Comparison of ENCODE assay signal across 1 cellular context in the genomic region with DNA sequence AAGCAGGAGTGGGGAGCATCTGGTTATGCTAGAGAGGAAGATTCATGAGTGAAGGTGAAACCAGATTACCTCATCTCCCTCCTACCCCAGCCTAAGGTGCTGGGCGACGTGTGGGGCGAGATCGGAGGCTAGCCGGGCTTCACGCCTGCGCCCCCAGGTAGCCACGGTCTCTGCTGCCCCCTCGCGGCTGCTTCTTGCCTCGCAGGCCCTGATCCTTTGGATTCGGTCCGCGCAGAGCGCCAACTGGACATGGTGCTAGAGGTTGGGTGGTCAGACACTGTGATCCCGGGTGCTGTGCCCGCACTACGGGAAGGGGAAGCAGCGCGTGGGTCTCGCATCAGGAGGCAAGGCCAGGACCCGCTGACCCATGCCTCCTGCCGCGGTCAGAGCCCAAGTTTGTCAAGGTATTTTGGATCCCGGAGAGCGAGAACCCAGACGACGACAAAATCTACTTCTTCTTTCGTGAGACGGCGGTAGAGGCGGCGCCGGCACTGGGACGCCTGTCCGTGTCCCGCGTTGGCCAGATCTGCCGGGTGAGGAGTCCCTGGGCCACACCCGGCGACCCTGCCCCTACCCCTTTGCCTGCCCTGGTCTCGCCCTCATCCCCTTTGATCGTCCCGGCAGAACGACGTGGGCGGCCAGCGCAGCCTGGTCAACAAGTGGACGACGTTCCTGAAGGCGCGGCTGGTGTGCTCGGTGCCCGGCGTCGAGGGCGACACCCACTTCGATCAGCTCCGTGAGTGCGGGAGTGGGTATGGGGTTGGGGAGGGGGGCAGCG.
TF ChIP-seq lines count a peak whose summit lies in the region.

No MANE protein-coding gene starts in this region.

TF ChIP-seq in GM12878, 131 proteins besides CTCF, POLR2A, EP300 and RAD21 (continues in another document):
- no peak for TF ChIP-seq TBL1XR1 (IDR thresholded peaks at IDR 0.05; ENCODE audit: low read depth, low read length)
- no peak for TF ChIP-seq PRDM15 (CRISPR knock-in tag; IDR thresholded peaks at IDR 0.05)
- peak; percentile 47; the same call in 1 of the 2 replicates for TF ChIP-seq GATAD2B (conservative IDR thresholded peaks at IDR 0.05; ENCODE audit: low read depth)
- TF ChIP-seq YBX1 (IDR thresholded peaks at IDR 0.05), result no peak
- TF ChIP-seq TAF1 (IDR thresholded peaks at IDR 0.05; ENCODE audit: borderline replicate concordance, low read depth, low read length), result no peak
- no peak for TF ChIP-seq RFX5 (IDR thresholded peaks at IDR 0.05; ENCODE audit: low read depth, low read length)
- TF ChIP-seq, protein P1, sequence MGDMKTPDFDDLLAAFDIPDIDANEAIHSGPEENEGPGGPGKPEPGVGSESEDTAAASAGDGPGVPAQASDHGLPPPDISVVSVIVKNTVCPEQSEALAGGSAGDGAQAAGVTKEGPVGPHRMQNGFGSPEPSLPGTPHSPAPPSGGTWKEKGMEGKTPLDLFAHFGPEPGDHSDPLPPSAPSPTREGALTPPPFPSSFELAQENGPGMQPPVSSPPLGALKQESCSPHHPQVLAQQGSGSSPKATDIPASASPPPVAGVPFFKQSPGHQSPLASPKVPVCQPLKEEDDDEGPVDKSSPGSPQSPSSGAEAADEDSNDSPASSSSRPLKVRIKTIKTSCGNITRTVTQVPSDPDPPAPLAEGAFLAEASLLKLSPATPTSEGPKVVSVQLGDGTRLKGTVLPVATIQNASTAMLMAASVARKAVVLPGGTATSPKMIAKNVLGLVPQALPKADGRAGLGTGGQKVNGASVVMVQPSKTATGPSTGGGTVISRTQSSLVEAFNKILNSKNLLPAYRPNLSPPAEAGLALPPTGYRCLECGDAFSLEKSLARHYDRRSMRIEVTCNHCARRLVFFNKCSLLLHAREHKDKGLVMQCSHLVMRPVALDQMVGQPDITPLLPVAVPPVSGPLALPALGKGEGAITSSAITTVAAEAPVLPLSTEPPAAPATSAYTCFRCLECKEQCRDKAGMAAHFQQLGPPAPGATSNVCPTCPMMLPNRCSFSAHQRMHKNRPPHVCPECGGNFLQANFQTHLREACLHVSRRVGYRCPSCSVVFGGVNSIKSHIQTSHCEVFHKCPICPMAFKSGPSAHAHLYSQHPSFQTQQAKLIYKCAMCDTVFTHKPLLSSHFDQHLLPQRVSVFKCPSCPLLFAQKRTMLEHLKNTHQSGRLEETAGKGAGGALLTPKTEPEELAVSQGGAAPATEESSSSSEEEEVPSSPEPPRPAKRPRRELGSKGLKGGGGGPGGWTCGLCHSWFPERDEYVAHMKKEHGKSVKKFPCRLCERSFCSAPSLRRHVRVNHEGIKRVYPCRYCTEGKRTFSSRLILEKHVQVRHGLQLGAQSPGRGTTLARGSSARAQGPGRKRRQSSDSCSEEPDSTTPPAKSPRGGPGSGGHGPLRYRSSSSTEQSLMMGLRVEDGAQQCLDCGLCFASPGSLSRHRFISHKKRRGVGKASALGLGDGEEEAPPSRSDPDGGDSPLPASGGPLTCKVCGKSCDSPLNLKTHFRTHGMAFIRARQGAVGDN (IDR thresholded peaks at IDR 0.05), result no peak
- no peak for TF ChIP-seq TCF12 (IDR thresholded peaks at IDR 0.05; ENCODE audit: low read depth, low read length)
- TF ChIP-seq NBN (IDR thresholded peaks at IDR 0.05), result peak; percentile 75
- TF ChIP-seq LARP7 (IDR thresholded peaks at IDR 0.05), result no peak; the same call in 1 of the 2 replicates
- TF ChIP-seq RAD51 (IDR thresholded peaks at IDR 0.05), result no peak
- TF ChIP-seq CREB1 (IDR thresholded peaks at IDR 0.05; ENCODE audit: low read depth), result no peak
- peak; percentile 77; the same call in 1 of the 2 replicates for TF ChIP-seq ZNF207 (IDR thresholded peaks at IDR 0.05; ENCODE audit: borderline replicate concordance)
- peak; percentile 16; the same call in 1 of the 2 replicates for TF ChIP-seq BACH1 (IDR thresholded peaks at IDR 0.05; ENCODE audit: borderline replicate concordance)
- 0 out of 3 replicates have a peak, but pooled peaks of 1 of the 2 experiments have one; percentile 28 for TF ChIP-seq EGR1 (IDR thresholded peaks at IDR 0.05; ENCODE audit: borderline replicate concordance in 1 of 2, low read depth in 2 of 2, low read length in 2 of 2)
- TF ChIP-seq TARDBP (IDR thresholded peaks at IDR 0.05; ENCODE audit: borderline replicate concordance), result no peak
- TF ChIP-seq SRF (IDR thresholded peaks at IDR 0.05; ENCODE audit: low read depth in 2 of 2, low read length in 2 of 2), result no peak
- no peak for TF ChIP-seq POU2F2 (IDR thresholded peaks at IDR 0.05; ENCODE audit: borderline replicate concordance, low read depth, low read length)
- TF ChIP-seq, protein P2, sequence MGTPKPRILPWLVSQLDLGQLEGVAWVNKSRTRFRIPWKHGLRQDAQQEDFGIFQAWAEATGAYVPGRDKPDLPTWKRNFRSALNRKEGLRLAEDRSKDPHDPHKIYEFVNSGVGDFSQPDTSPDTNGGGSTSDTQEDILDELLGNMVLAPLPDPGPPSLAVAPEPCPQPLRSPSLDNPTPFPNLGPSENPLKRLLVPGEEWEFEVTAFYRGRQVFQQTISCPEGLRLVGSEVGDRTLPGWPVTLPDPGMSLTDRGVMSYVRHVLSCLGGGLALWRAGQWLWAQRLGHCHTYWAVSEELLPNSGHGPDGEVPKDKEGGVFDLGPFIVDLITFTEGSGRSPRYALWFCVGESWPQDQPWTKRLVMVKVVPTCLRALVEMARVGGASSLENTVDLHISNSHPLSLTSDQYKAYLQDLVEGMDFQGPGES (IDR thresholded peaks at IDR 0.05), result 0 out of 2 replicates have a peak, but pooled peaks have one; percentile 11
- no peak for TF ChIP-seq ESRRA (IDR thresholded peaks at IDR 0.05; ENCODE audit: low read length)
- no peak for TF ChIP-seq MEF2A (IDR thresholded peaks at IDR 0.05; ENCODE audit: insufficient read depth, low read depth, low read length)
- peak; percentile 52; the same call in 1 of the 2 replicates for TF ChIP-seq PAX5 (IDR thresholded peaks at IDR 0.05; ENCODE audit: borderline replicate concordance, low read depth, low read length)
- peak; percentile 69; the same call in 1 of the 2 replicates for TF ChIP-seq STAT1 (conservative IDR thresholded peaks at IDR 0.05)
- TF ChIP-seq, protein P3, sequence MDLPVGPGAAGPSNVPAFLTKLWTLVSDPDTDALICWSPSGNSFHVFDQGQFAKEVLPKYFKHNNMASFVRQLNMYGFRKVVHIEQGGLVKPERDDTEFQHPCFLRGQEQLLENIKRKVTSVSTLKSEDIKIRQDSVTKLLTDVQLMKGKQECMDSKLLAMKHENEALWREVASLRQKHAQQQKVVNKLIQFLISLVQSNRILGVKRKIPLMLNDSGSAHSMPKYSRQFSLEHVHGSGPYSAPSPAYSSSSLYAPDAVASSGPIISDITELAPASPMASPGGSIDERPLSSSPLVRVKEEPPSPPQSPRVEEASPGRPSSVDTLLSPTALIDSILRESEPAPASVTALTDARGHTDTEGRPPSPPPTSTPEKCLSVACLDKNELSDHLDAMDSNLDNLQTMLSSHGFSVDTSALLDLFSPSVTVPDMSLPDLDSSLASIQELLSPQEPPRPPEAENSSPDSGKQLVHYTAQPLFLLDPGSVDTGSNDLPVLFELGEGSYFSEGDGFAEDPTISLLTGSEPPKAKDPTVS (IDR thresholded peaks at IDR 0.05; ENCODE audit: low read depth, low read length), result no peak
- TF ChIP-seq SP1 (IDR thresholded peaks at IDR 0.05; ENCODE audit: low read depth, low read length), result peak; percentile 41
- TF ChIP-seq ZNF24 (IDR thresholded peaks at IDR 0.05), result no peak
- no peak for TF ChIP-seq CHD4 (IDR thresholded peaks at IDR 0.05)
- TF ChIP-seq NFIC (IDR thresholded peaks at IDR 0.05; ENCODE audit: low read depth, low read length), result no peak
- peak; percentile 97 for TF ChIP-seq ATF7 (IDR thresholded peaks at IDR 0.05; ENCODE audit: low read depth)
- TF ChIP-seq SMC3 (IDR thresholded peaks at IDR 0.05; ENCODE audit: borderline replicate concordance, low read length), result peak; percentile 96
- TF ChIP-seq BHLHE40 (IDR thresholded peaks at IDR 0.05; ENCODE audit: borderline replicate concordance in 1 of 2, low read depth in 2 of 2, low read length in 1 of 2), result peak; percentile 41 to 51; a peak in 2 of 4 replicates
- TF ChIP-seq BCL3 (IDR thresholded peaks at IDR 0.05; ENCODE audit: borderline replicate concordance, insufficient read depth, low read depth, low read length, poor library complexity, severe bottlenecking), result no peak
- peak; percentile 28; the same call in 1 of the 2 replicates for TF ChIP-seq MXI1 (IDR thresholded peaks at IDR 0.05; ENCODE audit: low read depth, low read length)
- no peak for TF ChIP-seq POLR2AphosphoS5 (IDR thresholded peaks at IDR 0.05; ENCODE audit: low read length)
- no peak for TF ChIP-seq GABPA (IDR thresholded peaks at IDR 0.05; ENCODE audit: low read depth)
- no peak for TF ChIP-seq SREBF2 (IDR thresholded peaks at IDR 0.05; ENCODE audit: low read length)
- no peak for TF ChIP-seq E2F4 (IDR thresholded peaks at IDR 0.05; ENCODE audit: low read depth, low read length)
- peak; percentile 62; the same call in 1 of the 2 replicates for TF ChIP-seq SMARCA5 (IDR thresholded peaks at IDR 0.05)
- peak; percentile 30; the same call in 1 of the 2 replicates for TF ChIP-seq NRF1 (conservative IDR thresholded peaks at IDR 0.05; ENCODE audit: low read depth, low read length)
- TF ChIP-seq PML (IDR thresholded peaks at IDR 0.05; ENCODE audit: low read length), result no peak
- peak; percentile 92 for TF ChIP-seq RB1 (IDR thresholded peaks at IDR 0.05; ENCODE audit: borderline replicate concordance)
- TF ChIP-seq, protein P4, sequence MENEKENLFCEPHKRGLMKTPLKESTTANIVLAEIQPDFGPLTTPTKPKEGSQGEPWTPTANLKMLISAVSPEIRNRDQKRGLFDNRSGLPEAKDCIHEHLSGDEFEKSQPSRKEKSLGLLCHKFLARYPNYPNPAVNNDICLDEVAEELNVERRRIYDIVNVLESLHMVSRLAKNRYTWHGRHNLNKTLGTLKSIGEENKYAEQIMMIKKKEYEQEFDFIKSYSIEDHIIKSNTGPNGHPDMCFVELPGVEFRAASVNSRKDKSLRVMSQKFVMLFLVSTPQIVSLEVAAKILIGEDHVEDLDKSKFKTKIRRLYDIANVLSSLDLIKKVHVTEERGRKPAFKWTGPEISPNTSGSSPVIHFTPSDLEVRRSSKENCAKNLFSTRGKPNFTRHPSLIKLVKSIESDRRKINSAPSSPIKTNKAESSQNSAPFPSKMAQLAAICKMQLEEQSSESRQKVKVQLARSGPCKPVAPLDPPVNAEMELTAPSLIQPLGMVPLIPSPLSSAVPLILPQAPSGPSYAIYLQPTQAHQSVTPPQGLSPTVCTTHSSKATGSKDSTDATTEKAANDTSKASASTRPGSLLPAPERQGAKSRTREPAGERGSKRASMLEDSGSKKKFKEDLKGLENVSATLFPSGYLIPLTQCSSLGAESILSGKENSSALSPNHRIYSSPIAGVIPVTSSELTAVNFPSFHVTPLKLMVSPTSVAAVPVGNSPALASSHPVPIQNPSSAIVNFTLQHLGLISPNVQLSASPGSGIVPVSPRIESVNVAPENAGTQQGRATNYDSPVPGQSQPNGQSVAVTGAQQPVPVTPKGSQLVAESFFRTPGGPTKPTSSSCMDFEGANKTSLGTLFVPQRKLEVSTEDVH (IDR thresholded peaks at IDR 0.05; ENCODE audit: low read depth, partially characterized antibody), result no peak
- peak; percentile 56; the same call in 1 of the 2 replicates for TF ChIP-seq IRF4 (IDR thresholded peaks at IDR 0.05; ENCODE audit: low read depth, low read length)
- TF ChIP-seq FOXK2 (IDR thresholded peaks at IDR 0.05), result no peak
